ENCODE assay signal across 8 cellular contexts in genomic region chr22:44497904-44498242, GRCh38. TPM values are rescaled to one million over a fixed set of nuclear protein-coding genes. Genes with fewer than 3 reads are reported as not detected.
DNase-seq lines count a peak whose midpoint lies in the region; ATAC-seq and TF ChIP-seq lines count a peak whose summit lies in the region.

TSS of gene RTL6 (minus strand) at chr22:44498233. CDS start at chr22:44497556, 677 bp downstream.

- peaks cover 4% of the 10 kb centered on the region for H3K27me3 Mint-ChIP-seq in T-helper 17 cell

- no peak for TF ChIP-seq CTCF in fibroblast of mammary gland (conservative IDR thresholded peaks at IDR 0.05; ENCODE audit: control insufficient read depth, insufficient read depth, low read depth, low read length)
- TF ChIP-seq CTCF in omental fat pad (IDR thresholded peaks at IDR 0.05), result no peak

- peak within 1 kb of the TSS; percentile 77 for H3K4me3 Mint-ChIP-seq in T-helper 17 cell

- H3K4me1 Mint-ChIP-seq in T-helper 17 cell, result peaks cover 23% of the 10 kb centered on the region

- ATAC-seq in T-helper 17 cell (no peak), omental fat pad (ENCODE audit: low FRiP score) (peak; percentile 86), HG02981 (IDR thresholded peaks at IDR 0.05; ENCODE audit: unreplicated experiment) (no peak)

- H3K4me3 ChIP-seq in fibroblast of mammary gland (ENCODE audit: control insufficient read depth, low read depth, low read length), result peak within 1 kb of the TSS; percentile 61

- peak within 1 kb of the TSS; percentile 91 for H3K27ac Mint-ChIP-seq in T-helper 17 cell

- no peaks in the 10 kb centered on the region for H3K9me3 ChIP-seq in T-helper 17 cell (ENCODE audit: control insufficient read depth, low read length, poor library complexity, severe bottlenecking)

- DNase-seq in H4 (ENCODE audit: low spot score) (no peak), T-helper 17 cell (no peak), fibroblast of mammary gland (ENCODE audit: low read depth) (no peak), omental fat pad (ENCODE audit: low spot score) (no peak), NCI-H345 treated with DMSO at 0.1 percent for 48 hours (lab: John Stamatoyannopoulos, UW; ENCODE audit: unreplicated experiment) (no peak), GM19240 (ENCODE audit: insufficient read length, low spot score) (no peak), UCSD-AML1 (lab: John Stamatoyannopoulos, UW; ENCODE audit: unreplicated experiment) (no peak)

- peaks cover 2% of the 10 kb centered on the region for H3K36me3 Mint-ChIP-seq in T-helper 17 cell (ENCODE audit: low read depth)

RNA-seq across cellular contexts. Expression of gene RTL6, which starts in this region (rescaled TPM):
- 14.1 and 15.7 TPM in 2 replicates for total RNA-seq in H4 (2014; rRNA removed; shearing (Covaris generic))
- total RNA-seq in T-helper 17 cell, result 10 to 100 TPM; 11.0 to 13.3 TPM
- total RNA-seq in omental fat pad, result 10 to 100 TPM; 17.7 to 38.2 (median 25.7) TPM
